Comparison of ENCODE assay signal across 1 cellular context in genomic region chr3:124862006-124862405, GRCh38.
TF ChIP-seq lines count a peak whose summit lies in the region.

No MANE protein-coding gene starts in this region.

TF ChIP-seq in A549, 52 proteins besides CTCF, POLR2A, EP300 and RAD21:
- TF ChIP-seq BCL3 (IDR thresholded peaks at IDR 0.05) (no peak), EHMT2 (IDR thresholded peaks at IDR 0.05; ENCODE audit: low read depth) (no peak), RFX5 (IDR thresholded peaks at IDR 0.05) (no peak), CHD2 (IDR thresholded peaks at IDR 0.05; ENCODE audit: low read length, partially characterized antibody) (no peak), SREBF2 (IDR thresholded peaks at IDR 0.05) (no peak), JUN (IDR thresholded peaks at IDR 0.05) (no peak), MAFK (IDR thresholded peaks at IDR 0.05; ENCODE audit: partially characterized antibody) (no peak), PBX3 (IDR thresholded peaks at IDR 0.05) (no peak), ELK1 (IDR thresholded peaks at IDR 0.05; ENCODE audit: low read depth, low read length) (no peak), MAX (IDR thresholded peaks at IDR 0.05) (no peak), CBX2 (IDR thresholded peaks at IDR 0.05; ENCODE audit: borderline replicate concordance, low read depth) (no peak), ZSCAN20 (CRISPR knock-in tag; IDR thresholded peaks at IDR 0.05) (no peak), JUNB (IDR thresholded peaks at IDR 0.05) (no peak), TP53 (CRISPR knock-in tag; IDR thresholded peaks at IDR 0.05) (no peak)
